ENCODE assay signal across 8 cellular contexts in the genomic region with DNA sequence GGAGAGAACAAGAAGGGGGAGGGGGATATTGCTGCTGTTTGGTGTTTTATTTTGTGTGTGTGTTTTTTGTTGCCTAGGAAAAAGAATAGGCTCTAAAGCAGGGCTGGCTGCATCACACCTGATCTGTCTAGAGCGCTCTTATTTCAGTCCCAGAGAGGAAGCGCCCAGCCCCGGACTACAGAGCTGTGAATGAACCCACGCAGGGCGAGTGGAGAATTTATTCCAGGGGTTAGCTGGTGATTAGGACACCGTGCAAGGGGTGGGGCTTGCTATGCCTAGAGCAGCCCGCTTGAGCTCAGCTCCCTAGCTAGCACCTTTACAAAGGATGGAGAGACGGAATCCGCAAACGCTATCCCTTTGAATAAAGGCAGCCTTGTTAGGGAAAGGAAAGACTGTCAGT. TPM values are rescaled to one million over a fixed set of nuclear protein-coding genes. Genes with fewer than 3 reads are reported as not detected.
DNase-seq lines count a peak whose midpoint lies in the region; ATAC-seq and TF ChIP-seq lines count a peak whose summit lies in the region.

No MANE protein-coding gene starts in this region.

- H3K4me1 ChIP-seq in mesenchymal stem cell (ENCODE audit: control insufficient read depth, insufficient read depth, low read depth, low read length): peaks cover 8% of the 10 kb centered on the region
- peaks cover 0 to 23% (median 10%) of the 10 kb centered on the region in 4 donors for H3K4me1 ChIP-seq in transverse colon

- intact Hi-C loops in transverse colon (cut with DNase I; ENCODE audit: low total_unique reads): no loop called here

- H3K27ac ChIP-seq in RWPE1: no peak overlapping the region; the same call in 1 of the 2 replicates
- H3K27ac ChIP-seq in mesenchymal stem cell (ENCODE audit: low read length, poor library complexity, severe bottlenecking): no peak overlapping the region
- peak overlapping the region; percentile 73 to 85 (median 84) for H3K27ac ChIP-seq in transverse colon

- in situ Hi-C loops in transverse colon (cut with MboI; ENCODE audit: low pct_ligation_motif_present in 1 of 4, low pct_unique_long_range_greater_than_20kb in 1 of 4, low sequenced_read_pairs in 3 of 4): no loop called here

- no peak overlapping the region for H3K4ac ChIP-seq in mesenchymal stem cell (ENCODE audit: low read depth in 1 of 2, low read length in 2 of 2)

- H2AFZ ChIP-seq in mesenchymal stem cell (ENCODE audit: low read depth, low read length): no peak overlapping the region

- H2AK5ac ChIP-seq in mesenchymal stem cell (ENCODE audit: low read length, severe bottlenecking): no peak overlapping the region

- no peak for ATAC-seq in stimulated activated naive CD8-positive, alpha-beta T cell treated with anti-CD3 and anti-CD28 coated beads, Interleukin-15, Interleukin-2, amounts not matched to agents 100 U/mL and 50 U/mL, for 24 hours
- ATAC-seq in HG03108 (IDR thresholded peaks at IDR 0.05; ENCODE audit: unreplicated experiment): no peak

- TF ChIP-seq CTCF in RWPE1 (conservative IDR thresholded peaks at IDR 0.05; ENCODE audit: low read depth) (no peak), epithelial cell of esophagus (IDR thresholded peaks at IDR 0.05; ENCODE audit: insufficient read depth, low read depth, low read length, missing control alignments) (no peak), transverse colon (IDR thresholded peaks at IDR 0.05) (no peak)

- peak overlapping the region; percentile 100 for H3K4me2 ChIP-seq in mesenchymal stem cell (ENCODE audit: low read length, poor library complexity, severe bottlenecking)

- H2BK120ac ChIP-seq in mesenchymal stem cell (ENCODE audit: low read depth, low read length): no peak overlapping the region

- no peak for TF ChIP-seq EP300 in transverse colon (IDR thresholded peaks at IDR 0.05; ENCODE audit: low read depth)

- peak overlapping the region; percentile 13 for H3K4me3 Mint-ChIP-seq in stimulated activated naive CD8-positive, alpha-beta T cell treated with anti-CD3 and anti-CD28 coated beads, Interleukin-15, Interleukin-2, amounts not matched to agents 100 ng/mL and 50 ng/mL, for 24 hours

- H3K27me3 ChIP-seq in mesenchymal stem cell (ENCODE audit: control insufficient read depth in 1 of 2, insufficient read depth in 1 of 2, low read length in 2 of 2): no peaks in the 10 kb centered on the region
- H3K27me3 ChIP-seq in transverse colon: no peaks in the 10 kb centered on the region

- no peak overlapping the region for H3K27ac Mint-ChIP-seq in stimulated activated naive CD8-positive, alpha-beta T cell treated with anti-CD3 and anti-CD28 coated beads, Interleukin-15, Interleukin-2, amounts not matched to agents 100 ng/mL and 50 ng/mL, for 24 hours

- H3K23ac ChIP-seq in mesenchymal stem cell (ENCODE audit: low read length in 2 of 2): no peak overlapping the region

- DNase-seq in stimulated activated naive CD8-positive, alpha-beta T cell treated with anti-CD3 and anti-CD28 coated beads, Interleukin-15, Interleukin-2, amounts not matched to agents 100 U/mL and 50 U/mL, for 24 hours: no peak
- DNase-seq in RWPE1 (ENCODE audit: low spot score) (peak; percentile 30), epithelial cell of esophagus (ENCODE audit: low read depth) (peak; percentile 70), mesenchymal stem cell (peak; percentile 63), transverse colon (peak; percentile 60), NCI-H128 (lab: John Stamatoyannopoulos, UW; ENCODE audit: unreplicated experiment) (no peak)

- H4K91ac ChIP-seq in mesenchymal stem cell (ENCODE audit: low read length): no peak overlapping the region

- H3K36me3 Mint-ChIP-seq in stimulated activated naive CD8-positive, alpha-beta T cell treated with anti-CD3 and anti-CD28 coated beads, Interleukin-15, Interleukin-2, amounts not matched to agents 100 ng/mL and 50 ng/mL, for 24 hours (ENCODE audit: low read depth): no peaks in the 10 kb centered on the region

- H3K27me3 Mint-ChIP-seq in stimulated activated naive CD8-positive, alpha-beta T cell treated with anti-CD3 and anti-CD28 coated beads, Interleukin-15, Interleukin-2, amounts not matched to agents 100 ng/mL and 50 ng/mL, for 24 hours: peaks cover 37% of the 10 kb centered on the region

- CTCF ChIA-PET in RWPE1 (lab: Yijun Ruan, JAX): no interaction called here

- H3K9me3 Mint-ChIP-seq in stimulated activated naive CD8-positive, alpha-beta T cell treated with anti-CD3 and anti-CD28 coated beads, Interleukin-15, Interleukin-2, amounts not matched to agents 100 ng/mL and 50 ng/mL, for 24 hours: no peaks in the 10 kb centered on the region

- POLR2A ChIA-PET in RWPE1 (lab: Yijun Ruan, JAX; ENCODE audit: low non-redundant PET): no interaction called here

- H3K14ac ChIP-seq in mesenchymal stem cell (ENCODE audit: low read length in 2 of 2): no peak overlapping the region

- H3K36me3 ChIP-seq in mesenchymal stem cell (ENCODE audit: control insufficient read depth in 1 of 2, insufficient read depth in 2 of 2, low read depth in 1 of 2, low read length in 2 of 2) (no peaks in the 10 kb centered on the region), transverse colon (no peaks in the 10 kb centered on the region)

- H3K79me1 ChIP-seq in mesenchymal stem cell (replicated peaks; ENCODE audit: low read length, poor library complexity, severe bottlenecking): no peaks in the 10 kb centered on the region

- TF ChIP-seq POLR2A in transverse colon (IDR thresholded peaks at IDR 0.05): no peak

- H2BK5ac ChIP-seq in mesenchymal stem cell (ENCODE audit: low read depth, low read length, poor library complexity, severe bottlenecking): no peak overlapping the region

- 3% methylated on average over 10 of the region's 10 CpGs for WGBS in mesenchymal stem cell
- 3 to 17% methylated on average over 2 to 10 of the region's 10 CpGs for WGBS in transverse colon (ENCODE audit: low coverage in 1 of 2), 2 donors

- H3K9me3 ChIP-seq in mesenchymal stem cell (ENCODE audit: control insufficient read depth, low read length) (no peaks in the 10 kb centered on the region), transverse colon (no peaks in the 10 kb centered on the region)

- H3K4me3 ChIP-seq in epithelial cell of esophagus (ENCODE audit: low read length) (peak overlapping the region; percentile 43), mesenchymal stem cell (ENCODE audit: insufficient read depth in 1 of 2, low read depth in 1 of 2, low read length in 2 of 2) (peak overlapping the region in 1 of 2 experiments; percentile 86), transverse colon (peak overlapping the region; percentile 43 to 54 (median 49))

- H3K9ac ChIP-seq in mesenchymal stem cell (ENCODE audit: low read length): peak overlapping the region; percentile 88

- H2BK12ac ChIP-seq in mesenchymal stem cell (ENCODE audit: low read length in 2 of 2): no peak overlapping the region

- H2BK15ac ChIP-seq in mesenchymal stem cell (ENCODE audit: low read depth, poor library complexity, severe bottlenecking): no peak overlapping the region

- H4K8ac ChIP-seq in mesenchymal stem cell (ENCODE audit: low read length): no peak overlapping the region

- H3K18ac ChIP-seq in mesenchymal stem cell (ENCODE audit: low read depth in 1 of 2, low read length in 2 of 2): no peak overlapping the region

- H3K4me1 Mint-ChIP-seq in stimulated activated naive CD8-positive, alpha-beta T cell treated with anti-CD3 and anti-CD28 coated beads, Interleukin-15, Interleukin-2, amounts not matched to agents 100 ng/mL and 50 ng/mL, for 24 hours (ENCODE audit: low read depth): peaks cover 7% of the 10 kb centered on the region

RNA-seq across cellular contexts. Expression of gene FAM13C, which starts 0.6 kb away (rescaled TPM):
- 1.4 TPM for polyA plus RNA-seq in mesenchymal stem cell (2013, experiment 1 of 2)
- 1.5 TPM for polyA plus RNA-seq in mesenchymal stem cell (2013, experiment 2 of 2)
- 1 to 10 TPM; 5.6 to 9.7 (median 6.1) TPM for total RNA-seq in transverse colon

Comparison
In these comparisons a context has a peak if more than half of its experiments do, and no peak if none do; other contexts are left out.
1. DNase-seq: peak in RWPE1 (single experiment), epithelial cell of esophagus (single experiment), mesenchymal stem cell (single experiment) and transverse colon (single experiment); none in stimulated activated naive CD8-positive, alpha-beta T cell treated with anti-CD3 and anti-CD28 coated beads, Interleukin-15, Interleukin-2, amounts not matched to agents 100 U/mL and 50 U/mL, for 24 hours (single experiment) and NCI-H128 (single experiment).
2. H3K27ac ChIP-seq: peak in transverse colon (4 of 4); none in RWPE1 (single experiment) and mesenchymal stem cell (single experiment).